15 cellular contexts compared by ENCODE assay signal in the genomic region with DNA sequence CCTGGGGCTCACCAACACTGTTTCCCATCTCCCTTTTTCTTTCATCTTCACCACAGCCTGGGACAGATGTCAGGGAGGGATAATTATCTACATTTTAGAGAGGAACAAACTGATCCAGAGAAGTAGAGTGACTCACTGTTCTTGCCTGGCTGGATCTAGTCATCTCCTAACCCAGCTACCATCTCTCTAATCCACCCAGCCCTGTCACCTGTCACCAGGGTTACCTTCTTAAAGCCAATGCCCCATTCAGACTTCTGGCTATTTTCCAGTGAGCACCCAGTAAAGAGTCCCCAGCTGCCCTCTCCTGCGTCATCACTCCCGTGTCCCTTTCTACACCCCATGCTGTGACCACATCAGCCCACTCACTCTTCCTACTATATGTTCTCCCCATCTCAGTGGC.
A peak's percentile ranks its signal among the peaks of the same experiment; 100 is the strongest.
DNase-seq lines count a peak whose midpoint lies in the region; ATAC-seq and TF ChIP-seq lines count a peak whose summit lies in the region.
"Had no signal": no experiment of that assay in that cellular context is flagged by ENCODE, and none has a peak within 500 bp of the region (broad histone marks: within the 10 kb centered on the region; RNA-seq: fewer than 3 reads in every experiment).

No MANE protein-coding gene starts in this region.

- no peaks in the 10 kb centered on the region for H3K9me3 Mint-ChIP-seq in activated naive CD4-positive, alpha-beta T cell treated with anti-CD3 and anti-CD28 coated beads, Interleukin-2, amount 50 U/mL, for 24 hours
- H3K9me3 Mint-ChIP-seq in stimulated activated naive CD8-positive, alpha-beta T cell treated with anti-CD3 and anti-CD28 coated beads, Interleukin-15, Interleukin-2, amounts not matched to agents 100 ng/mL and 50 ng/mL, for 24 hours = no peaks in the 10 kb centered on the region

- H3F3A ChIP-seq in PC-9 (ENCODE audit: insufficient read depth, low read depth) = peaks cover 37% of the 10 kb centered on the region

- H3K4me1 ChIP-seq in PC-9 (replicated peaks; ENCODE audit: insufficient read depth) = peaks cover 72% of the 10 kb centered on the region

- intact Hi-C loops in PC-9 (cut with micrococcal nuclease; ENCODE audit: unreplicated experiment) = loop anchor here (1.0 kb wide), 1 partner anchor 27 kb away; no protein-coding TSS in a partner anchor

- no peaks in the 10 kb centered on the region for H3K9me3 ChIP-seq in PC-9 (ENCODE audit: insufficient read depth, low read depth)

- H3K27ac Mint-ChIP-seq in activated naive CD4-positive, alpha-beta T cell treated with anti-CD3 and anti-CD28 coated beads, Interleukin-2, amount 50 U/mL, for 24 hours = peak overlapping the region; percentile 76
- H3K27ac Mint-ChIP-seq in stimulated activated naive CD8-positive, alpha-beta T cell treated with anti-CD3 and anti-CD28 coated beads, Interleukin-15, Interleukin-2, amounts not matched to agents 100 ng/mL and 50 ng/mL, for 24 hours = peak overlapping the region; percentile 70

- DNase-seq in activated naive CD4-positive, alpha-beta T cell treated with anti-CD3 and anti-CD28 coated beads, Interleukin-2, amount 50 U/mL, for 16 hours = no peak
- DNase-seq in PC-9 = peak in 1 of 2 experiments; percentile 52
- DNase-seq in fibroblast of mammary gland (ENCODE audit: low read depth) = peak; percentile 62
- DNase-seq in NCI-H1436 (lab: John Stamatoyannopoulos, UW) = no peak
- DNase-seq in NOMO-1 treated with DMSO at 0.1 percent for 48 hours (lab: John Stamatoyannopoulos, UW; ENCODE audit: unreplicated experiment) = no peak
- DNase-seq: activated CD4-positive, alpha-beta T cell treated with anti-CD3 and anti-CD28 coated beads, Interleukin-2, amount 50 U/mL, for 48 hours; anterior cingulate cortex; foreskin melanocyte; immature natural killer cell; NCI-H2081; stimulated activated CD4-positive, alpha-beta T cell treated with anti-CD3 and anti-CD28 coated beads, Interleukin-4, amount 100 ng/mL, for 24 hours; SW 1271 had no signal

- no peaks in the 10 kb centered on the region for H3K36me3 ChIP-seq in PC-9 (ENCODE audit: low read depth)

- no peaks in the 10 kb centered on the region for H3K36me3 Mint-ChIP-seq in activated naive CD4-positive, alpha-beta T cell treated with anti-CD3 and anti-CD28 coated beads, Interleukin-2, amount 50 U/mL, for 24 hours
- H3K36me3 Mint-ChIP-seq in stimulated activated naive CD8-positive, alpha-beta T cell treated with anti-CD3 and anti-CD28 coated beads, Interleukin-15, Interleukin-2, amounts not matched to agents 100 ng/mL and 50 ng/mL, for 24 hours (ENCODE audit: low read depth) = no peaks in the 10 kb centered on the region
- H3K36me3 Mint-ChIP-seq: immature natural killer cell had no signal

- TF ChIP-seq CTCF in PC-9 (conservative IDR thresholded peaks at IDR 0.05) = no peak
- no peak for TF ChIP-seq CTCF in fibroblast of mammary gland (conservative IDR thresholded peaks at IDR 0.05; ENCODE audit: control insufficient read depth, insufficient read depth, low read depth, low read length)

- no TSS peak for BruUV-seq in PC-9 (replicated peaks; lab: Mats Ljungman, UMichigan)

- peaks cover 27% of the 10 kb centered on the region for H3K4me1 Mint-ChIP-seq in activated naive CD4-positive, alpha-beta T cell treated with anti-CD3 and anti-CD28 coated beads, Interleukin-2, amount 50 U/mL, for 24 hours
- H3K4me1 Mint-ChIP-seq in stimulated activated naive CD8-positive, alpha-beta T cell treated with anti-CD3 and anti-CD28 coated beads, Interleukin-15, Interleukin-2, amounts not matched to agents 100 ng/mL and 50 ng/mL, for 24 hours (ENCODE audit: low read depth) = peaks cover 66% of the 10 kb centered on the region

- H3K4me2 ChIP-seq in PC-9 = peak overlapping the region; percentile 12

- no peak overlapping the region for H2AFZ ChIP-seq in PC-9

- H3K79me2 ChIP-seq in PC-9 (ENCODE audit: low read depth) = no peaks in the 10 kb centered on the region

- H3K4me3 Mint-ChIP-seq in activated naive CD4-positive, alpha-beta T cell treated with anti-CD3 and anti-CD28 coated beads, Interleukin-2, amount 50 U/mL, for 24 hours = no peak overlapping the region
- no peak overlapping the region for H3K4me3 Mint-ChIP-seq in stimulated activated naive CD8-positive, alpha-beta T cell treated with anti-CD3 and anti-CD28 coated beads, Interleukin-15, Interleukin-2, amounts not matched to agents 100 ng/mL and 50 ng/mL, for 24 hours
- H3K4me3 Mint-ChIP-seq: immature natural killer cell had no signal

- H3K27me3 Mint-ChIP-seq in activated naive CD4-positive, alpha-beta T cell treated with anti-CD3 and anti-CD28 coated beads, Interleukin-2, amount 50 U/mL, for 24 hours = no peaks in the 10 kb centered on the region
- H3K27me3 Mint-ChIP-seq in stimulated activated naive CD8-positive, alpha-beta T cell treated with anti-CD3 and anti-CD28 coated beads, Interleukin-15, Interleukin-2, amounts not matched to agents 100 ng/mL and 50 ng/mL, for 24 hours = no peaks in the 10 kb centered on the region

- no peaks in the 10 kb centered on the region for H3K27me3 ChIP-seq in PC-9 (ENCODE audit: insufficient read depth, low read depth)

- ATAC-seq in HG03025 (IDR thresholded peaks at IDR 0.05; ENCODE audit: low FRiP score, unreplicated experiment) = no peak

- H3K4me3 ChIP-seq in PC-9 = no peak overlapping the region
- no peak overlapping the region for H3K4me3 ChIP-seq in fibroblast of mammary gland (ENCODE audit: control insufficient read depth, low read depth, low read length)

- no peaks in the 10 kb centered on the region for H3K9me2 ChIP-seq in PC-9 (ENCODE audit: insufficient read depth)

- POLR2A ChIA-PET in PC-9 (lab: Charles Lee; ENCODE audit: unreplicated experiment) = no interaction called here

- CTCF ChIA-PET in PC-9 (lab: Charles Lee) = no interaction called here

- peak overlapping the region; percentile 43 for H3K27ac ChIP-seq in PC-9

- H4K20me1 ChIP-seq in PC-9 (ENCODE audit: insufficient read depth) = no peaks in the 10 kb centered on the region
